In genomic region chr11:26087095-26087935, GRCh38 we compare ENCODE assay signal across 1 cellular context.
TF ChIP-seq lines count a peak whose summit lies in the region.

No MANE protein-coding gene starts in this region.

TF ChIP-seq in GM12878, 131 proteins besides CTCF, POLR2A, EP300 and RAD21 (continued from another document):
- TF ChIP-seq, protein P1, sequence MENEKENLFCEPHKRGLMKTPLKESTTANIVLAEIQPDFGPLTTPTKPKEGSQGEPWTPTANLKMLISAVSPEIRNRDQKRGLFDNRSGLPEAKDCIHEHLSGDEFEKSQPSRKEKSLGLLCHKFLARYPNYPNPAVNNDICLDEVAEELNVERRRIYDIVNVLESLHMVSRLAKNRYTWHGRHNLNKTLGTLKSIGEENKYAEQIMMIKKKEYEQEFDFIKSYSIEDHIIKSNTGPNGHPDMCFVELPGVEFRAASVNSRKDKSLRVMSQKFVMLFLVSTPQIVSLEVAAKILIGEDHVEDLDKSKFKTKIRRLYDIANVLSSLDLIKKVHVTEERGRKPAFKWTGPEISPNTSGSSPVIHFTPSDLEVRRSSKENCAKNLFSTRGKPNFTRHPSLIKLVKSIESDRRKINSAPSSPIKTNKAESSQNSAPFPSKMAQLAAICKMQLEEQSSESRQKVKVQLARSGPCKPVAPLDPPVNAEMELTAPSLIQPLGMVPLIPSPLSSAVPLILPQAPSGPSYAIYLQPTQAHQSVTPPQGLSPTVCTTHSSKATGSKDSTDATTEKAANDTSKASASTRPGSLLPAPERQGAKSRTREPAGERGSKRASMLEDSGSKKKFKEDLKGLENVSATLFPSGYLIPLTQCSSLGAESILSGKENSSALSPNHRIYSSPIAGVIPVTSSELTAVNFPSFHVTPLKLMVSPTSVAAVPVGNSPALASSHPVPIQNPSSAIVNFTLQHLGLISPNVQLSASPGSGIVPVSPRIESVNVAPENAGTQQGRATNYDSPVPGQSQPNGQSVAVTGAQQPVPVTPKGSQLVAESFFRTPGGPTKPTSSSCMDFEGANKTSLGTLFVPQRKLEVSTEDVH (IDR thresholded peaks at IDR 0.05; ENCODE audit: low read depth, partially characterized antibody) = no peak
- no peak for TF ChIP-seq MYC (IDR thresholded peaks at IDR 0.05; ENCODE audit: insufficient read depth, insufficient read length, insufficient replicate concordance, low read length, severe bottlenecking)
- TF ChIP-seq BRCA1 (IDR thresholded peaks at IDR 0.05; ENCODE audit: low read depth, low read length) = no peak
- TF ChIP-seq RFX5 (IDR thresholded peaks at IDR 0.05; ENCODE audit: low read depth, low read length) = peak; percentile 67; the same call in 1 of the 2 replicates
- TF ChIP-seq SKIL (IDR thresholded peaks at IDR 0.05; ENCODE audit: low read depth, poor library complexity, severe bottlenecking) = no peak
- TF ChIP-seq EGR1 (IDR thresholded peaks at IDR 0.05; ENCODE audit: borderline replicate concordance in 1 of 2, low read depth in 2 of 2, low read length in 2 of 2) = no peak
- no peak for TF ChIP-seq HDGF (IDR thresholded peaks at IDR 0.05)
- TF ChIP-seq MEF2B (IDR thresholded peaks at IDR 0.05; ENCODE audit: partially characterized antibody, poor library complexity, severe bottlenecking) = peak; percentile 64
- no peak for TF ChIP-seq CBFB (IDR thresholded peaks at IDR 0.05; ENCODE audit: low read depth)
- no peak for TF ChIP-seq SMAD1 (IDR thresholded peaks at IDR 0.05; ENCODE audit: low read depth, partially characterized antibody)
- TF ChIP-seq PKNOX1 (IDR thresholded peaks at IDR 0.05) = 0 out of 2 replicates have a peak, but pooled peaks have one; percentile 43
- TF ChIP-seq CREM (IDR thresholded peaks at IDR 0.05; ENCODE audit: low read depth) = peak; percentile 56
- TF ChIP-seq MTA2 (IDR thresholded peaks at IDR 0.05; ENCODE audit: low read depth) = peak; percentile 36; the same call in 1 of the 2 replicates
- TF ChIP-seq PML (IDR thresholded peaks at IDR 0.05; ENCODE audit: low read length) = peak; percentile 65; the same call in 1 of the 2 replicates
- TF ChIP-seq TCF3 (IDR thresholded peaks at IDR 0.05; ENCODE audit: borderline replicate concordance, insufficient read depth, low read depth, low read length) = peak; percentile 74; the same call in 1 of the 2 replicates
- no peak for TF ChIP-seq NFYA (IDR thresholded peaks at IDR 0.05; ENCODE audit: borderline replicate concordance, low read depth, low read length)
- 0 out of 2 replicates have a peak, but pooled peaks have one; percentile 36 for TF ChIP-seq MXI1 (IDR thresholded peaks at IDR 0.05; ENCODE audit: low read depth, low read length)
